In genomic region chr11:61153593-61154090, GRCh38 we compare ENCODE assay signal across 15 cellular contexts. TPM values are rescaled to one million over a fixed set of nuclear protein-coding genes. Genes with fewer than 3 reads are reported as not detected.
DNase-seq lines count a peak whose midpoint lies in the region; ATAC-seq and TF ChIP-seq lines count a peak whose summit lies in the region.
"Had no signal": no experiment of that assay in that cellular context is flagged by ENCODE, and none has a peak within 500 bp of the region (broad histone marks: within the 10 kb centered on the region; RNA-seq: fewer than 3 reads in every experiment).

No MANE protein-coding gene starts in this region.

- no peak overlapping the region for H3K4me3 ChIP-seq in fibroblast of lung (replicated peaks in 1 of 4; ENCODE audit: control extremely low read depth in 1 of 4, insufficient read depth in 1 of 4, low read depth in 3 of 4, low read length in 4 of 4)
- no peak overlapping the region for H3K4me3 ChIP-seq in neuronal stem cell (ENCODE audit: low read length in 2 of 2)
- no peak overlapping the region for H3K4me3 ChIP-seq in uterus

- H3K36me3 ChIP-seq in fibroblast of lung (ENCODE audit: control insufficient read depth, insufficient read depth, low read length) = no peaks in the 10 kb centered on the region
- H3K36me3 ChIP-seq in neuronal stem cell (replicated peaks in 1 of 2; ENCODE audit: control insufficient read depth in 2 of 2, insufficient read depth in 2 of 2, low read length in 2 of 2) = peaks cover 3 to 17% of the 10 kb centered on the region in 2 donors
- H3K36me3 ChIP-seq in uterus = no peaks in the 10 kb centered on the region

- H3K27me3 ChIP-seq in fibroblast of lung (ENCODE audit: control insufficient read depth, insufficient read depth, low read length) (no peaks in the 10 kb centered on the region), neuronal stem cell (ENCODE audit: control insufficient read depth in 3 of 3, insufficient read depth in 3 of 3, low read depth in 1 of 3, low read length in 3 of 3) (no peaks in the 10 kb centered on the region), uterus (no peaks in the 10 kb centered on the region)

- H3K4me3 Mint-ChIP-seq in activated CD8-positive, alpha-beta T cell treated with anti-CD3 and anti-CD28 coated beads for 36 hours = no peak overlapping the region
- no peak overlapping the region for H3K4me3 Mint-ChIP-seq in activated CD8-positive, alpha-beta T cell treated with anti-CD3 and anti-CD28 coated beads, Interleukin-2, amount 10 ng/mL, durations not matched to agents 7 days and 5 days
- H3K4me3 Mint-ChIP-seq: activated T-cell treated with anti-CD3 and anti-CD28 coated beads, Interleukin-2, amount 50 U/mL, for 24 hours; stimulated activated naive CD8-positive, alpha-beta T cell treated with anti-CD3 and anti-CD28 coated beads, Interleukin-15, Interleukin-2, amounts not matched to agents 100 ng/mL and 50 ng/mL, for 24 hours had no signal

- TF ChIP-seq CTCF in activated CD8-positive, alpha-beta T cell treated with anti-CD3 and anti-CD28 coated beads for 36 hours (IDR thresholded peaks at IDR 0.05) = no peak
- TF ChIP-seq CTCF in fibroblast of lung (conservative IDR thresholded peaks at IDR 0.05 in 1 of 2, IDR thresholded peaks at IDR 0.05 in 1 of 2; ENCODE audit: low read depth in 1 of 2, low read length in 2 of 2) = no peak
- TF ChIP-seq CTCF in uterus (IDR thresholded peaks at IDR 0.05) = no peak

- POLR2A ChIA-PET in activated CD8-positive, alpha-beta T cell treated with anti-CD3 and anti-CD28 coated beads for 36 hours (lab: Charles Lee) = interaction anchor here (0.7 to 1.1 kb wide), 2 partner anchors 10 to 25 kb away, joined by 3 read pairs; no protein-coding TSS in a partner anchor
- POLR2A ChIA-PET in activated CD8-positive, alpha-beta T cell treated with anti-CD3 and anti-CD28 coated beads, Interleukin-2, amount 10 ng/mL, durations not matched to agents 7 days and 5 days (lab: Charles Lee) = no interaction called here

- no peaks in the 10 kb centered on the region for H3K27me3 Mint-ChIP-seq in activated CD8-positive, alpha-beta T cell treated with anti-CD3 and anti-CD28 coated beads for 36 hours
- no peaks in the 10 kb centered on the region for H3K27me3 Mint-ChIP-seq in activated CD8-positive, alpha-beta T cell treated with anti-CD3 and anti-CD28 coated beads, Interleukin-2, amount 10 ng/mL, durations not matched to agents 7 days and 5 days (ENCODE audit: low read depth)
- H3K27me3 Mint-ChIP-seq: activated T-cell treated with anti-CD3 and anti-CD28 coated beads, Interleukin-2, amount 50 U/mL, for 24 hours; stimulated activated naive CD8-positive, alpha-beta T cell treated with anti-CD3 and anti-CD28 coated beads, Interleukin-15, Interleukin-2, amounts not matched to agents 100 ng/mL and 50 ng/mL, for 24 hours had no signal

- H3K4me1 ChIP-seq in fibroblast of lung (ENCODE audit: control insufficient read depth, extremely low read depth, insufficient read depth, low read length) (peaks cover 27% of the 10 kb centered on the region), neuronal stem cell (ENCODE audit: control insufficient read depth in 2 of 2, insufficient read depth in 1 of 2, low read depth in 1 of 2, low read length in 2 of 2) (peaks cover 17 to 36% of the 10 kb centered on the region in 2 donors), uterus (peaks cover 7 to 17% of the 10 kb centered on the region in 2 donors)

- H4K91ac ChIP-seq in neuronal stem cell (ENCODE audit: low read depth, low read length, poor library complexity) = no peak overlapping the region

- no CpG with 5 or more reads among the region's 2 CpGs for WGBS in neuronal stem cell (ENCODE audit: extremely low coverage in 2 of 2, insufficient read length in 2 of 2, insufficient replicate concordance in 1 of 2), 2 donors

- no peak overlapping the region for H3K14ac ChIP-seq in neuronal stem cell (ENCODE audit: low read length)

- no peak overlapping the region for H3K4ac ChIP-seq in neuronal stem cell (ENCODE audit: low read length)

- H3K9me3 ChIP-seq in fibroblast of lung (ENCODE audit: control insufficient read depth, insufficient read depth, low read depth, low read length) = no peaks in the 10 kb centered on the region
- peaks cover 0 to 31% of the 10 kb centered on the region in 2 donors for H3K9me3 ChIP-seq in neuronal stem cell (replicated peaks in 1 of 2; ENCODE audit: control insufficient read depth in 2 of 2, insufficient read depth in 1 of 2, low read depth in 1 of 2, low read length in 2 of 2)
- no peaks in the 10 kb centered on the region for H3K9me3 ChIP-seq in uterus

- no peak overlapping the region for H3K23ac ChIP-seq in neuronal stem cell (ENCODE audit: low read depth, low read length, poor library complexity)

- no peak overlapping the region for H3K18ac ChIP-seq in neuronal stem cell (ENCODE audit: low read length)

- no peak overlapping the region for H2AFZ ChIP-seq in fibroblast of lung (ENCODE audit: low read length)
- H2AFZ ChIP-seq in neuronal stem cell (ENCODE audit: low read length) = no peak overlapping the region

- peaks cover 12% of the 10 kb centered on the region for H3K4me1 Mint-ChIP-seq in activated CD8-positive, alpha-beta T cell treated with anti-CD3 and anti-CD28 coated beads for 36 hours (ENCODE audit: low read depth)
- H3K4me1 Mint-ChIP-seq in activated CD8-positive, alpha-beta T cell treated with anti-CD3 and anti-CD28 coated beads, Interleukin-2, amount 10 ng/mL, durations not matched to agents 7 days and 5 days (ENCODE audit: low read depth) = peaks cover 5% of the 10 kb centered on the region

- ATAC-seq in activated CD8-positive, alpha-beta T cell treated with anti-CD3 and anti-CD28 coated beads for 36 hours = peak; percentile 49
- ATAC-seq in activated CD8-positive, alpha-beta T cell treated with anti-CD3 and anti-CD28 coated beads, Interleukin-2, amount 10 ng/mL, durations not matched to agents 7 days and 5 days = no peak
- no peak for ATAC-seq in GM21515 (IDR thresholded peaks at IDR 0.05; ENCODE audit: unreplicated experiment)

- no peak overlapping the region for H4K8ac ChIP-seq in neuronal stem cell (ENCODE audit: low read depth, low read length)

- CTCF ChIA-PET in activated CD8-positive, alpha-beta T cell treated with anti-CD3 and anti-CD28 coated beads for 36 hours (lab: Charles Lee) = interaction anchor here (0.5 to 1.3 kb wide), 3 partner anchors 21 to 24 kb away, joined by 3 read pairs; no protein-coding TSS in a partner anchor
- CTCF ChIA-PET in activated CD8-positive, alpha-beta T cell treated with anti-CD3 and anti-CD28 coated beads, Interleukin-2, amount 10 ng/mL, durations not matched to agents 7 days and 5 days (lab: Charles Lee) = interaction anchor here (1.5 kb wide), 1 partner anchor 30 kb away, joined by 4 read pairs; no protein-coding TSS in a partner anchor

- no peak overlapping the region for H2BK12ac ChIP-seq in neuronal stem cell (ENCODE audit: low read length)

- no peak overlapping the region for H3K27ac Mint-ChIP-seq in activated CD8-positive, alpha-beta T cell treated with anti-CD3 and anti-CD28 coated beads for 36 hours
- no peak overlapping the region for H3K27ac Mint-ChIP-seq in activated CD8-positive, alpha-beta T cell treated with anti-CD3 and anti-CD28 coated beads, Interleukin-2, amount 10 ng/mL, durations not matched to agents 7 days and 5 days
- H3K27ac Mint-ChIP-seq: activated T-cell treated with anti-CD3 and anti-CD28 coated beads, Interleukin-2, amount 50 U/mL, for 24 hours had no signal

- H3K27ac ChIP-seq in fibroblast of lung (ENCODE audit: insufficient read depth, low read length) (peak overlapping the region; percentile 47), neuronal stem cell (replicated peaks; ENCODE audit: low read length) (peak overlapping the region; percentile 14), uterus (peak overlapping the region; percentile 74 to 89)
- H3K27ac ChIP-seq: 22Rv1 had no signal

- H2BK15ac ChIP-seq in neuronal stem cell (ENCODE audit: low read length) = no peak overlapping the region

- peaks cover 21% of the 10 kb centered on the region for H3K36me3 Mint-ChIP-seq in activated CD8-positive, alpha-beta T cell treated with anti-CD3 and anti-CD28 coated beads for 36 hours (ENCODE audit: low read depth)
- H3K36me3 Mint-ChIP-seq in activated CD8-positive, alpha-beta T cell treated with anti-CD3 and anti-CD28 coated beads, Interleukin-2, amount 10 ng/mL, durations not matched to agents 7 days and 5 days (ENCODE audit: low read depth) = peaks cover 18% of the 10 kb centered on the region

- DNase-seq in activated CD8-positive, alpha-beta T cell treated with anti-CD3 and anti-CD28 coated beads for 36 hours = no peak
- no peak for DNase-seq in activated CD8-positive, alpha-beta T cell treated with anti-CD3 and anti-CD28 coated beads, Interleukin-2, amount 10 ng/mL, durations not matched to agents 7 days and 5 days
- DNase-seq in fibroblast of lung (ENCODE audit: low read depth in 2 of 2) (peak in 1 of 2 donors; percentile 71), neuronal stem cell (ENCODE audit: low spot score) (no peak), uterus (no peak), NCI-H146 treated with DMSO at 0.1 percent for 48 hours (lab: John Stamatoyannopoulos, UW; ENCODE audit: unreplicated experiment) (no peak)
- DNase-seq in activated naive CD4-positive, alpha-beta T cell treated with anti-CD3 and anti-CD28 coated beads, Interleukin-2, amount 50 U/mL, for 16 hours = no peak
- DNase-seq: activated T-cell treated with anti-CD3 and anti-CD28 coated beads, Interleukin-2, amount 50 U/mL, for 24 hours; cortex of kidney; NCI-H2227 treated with DMSO at 0.1 percent for 48 hours had no signal

- no peak overlapping the region for H3K9ac ChIP-seq in fibroblast of lung (ENCODE audit: insufficient read depth, low read length)
- no peak overlapping the region for H3K9ac ChIP-seq in neuronal stem cell (ENCODE audit: low read depth, low read length, poor library complexity)

- no peak overlapping the region for H2AK5ac ChIP-seq in neuronal stem cell (ENCODE audit: low read depth, low read length)

- no peak overlapping the region for H2BK120ac ChIP-seq in neuronal stem cell (ENCODE audit: low read depth, low read length)

- H3K9me3 Mint-ChIP-seq in activated CD8-positive, alpha-beta T cell treated with anti-CD3 and anti-CD28 coated beads for 36 hours = peaks cover 20% of the 10 kb centered on the region
- peaks cover 13% of the 10 kb centered on the region for H3K9me3 Mint-ChIP-seq in activated CD8-positive, alpha-beta T cell treated with anti-CD3 and anti-CD28 coated beads, Interleukin-2, amount 10 ng/mL, durations not matched to agents 7 days and 5 days (ENCODE audit: insufficient read depth)

- H3K4me2 ChIP-seq in fibroblast of lung (ENCODE audit: extremely low read depth, insufficient read depth, low read length) (peak overlapping the region; percentile 74), neuronal stem cell (ENCODE audit: insufficient read depth, low read length, poor library complexity, severe bottlenecking) (no peak overlapping the region)

- no peak for TF ChIP-seq POLR2A in uterus (IDR thresholded peaks at IDR 0.05)

- H3K79me1 ChIP-seq in neuronal stem cell (ENCODE audit: low read depth, low read length) = peaks cover 7% of the 10 kb centered on the region

- no peaks in the 10 kb centered on the region for H4K20me1 ChIP-seq in fibroblast of lung (ENCODE audit: control insufficient read depth, extremely low read depth, insufficient read depth, low read length)

- peaks cover 54% of the 10 kb centered on the region for H3K79me2 ChIP-seq in fibroblast of lung (ENCODE audit: control insufficient read depth, insufficient read depth, low read length)

- no peak overlapping the region for H2BK5ac ChIP-seq in neuronal stem cell (ENCODE audit: low read length)

- intact Hi-C loops in activated CD8-positive, alpha-beta T cell treated with anti-CD3 and anti-CD28 coated beads for 36 hours (cut with micrococcal nuclease) = no loop called here
- intact Hi-C loops in uterus (cut with DNase I; ENCODE audit: low total_unique reads) = no loop called here

RNA-seq across cellular contexts. Expression of gene VPS37C, which starts 7.6 kb away (rescaled TPM):
- total RNA-seq in activated CD8-positive, alpha-beta T cell treated with anti-CD3 and anti-CD28 coated beads for 36 hours = 1 to 10 TPM; 6.6 to 7.2 TPM
- 1 to 10 TPM; 3.4 to 3.8 TPM for total RNA-seq in activated CD8-positive, alpha-beta T cell treated with anti-CD3 and anti-CD28 coated beads, Interleukin-2, amount 10 ng/mL, durations not matched to agents 7 days and 5 days
- 7.2 and 7.6 TPM in 2 replicates for total RNA-seq in fibroblast of lung
- polyA plus RNA-seq in fibroblast of lung = 9.9 and 10.7 TPM in 2 replicates
- polyA plus RNA-seq in fibroblast of lung (2012) = 13.0 and 13.1 TPM in 2 replicates
- 9.4 and 12.9 TPM in 2 replicates for polyA minus RNA-seq in fibroblast of lung (ENCODE audit: low replicate concordance)
- polyA plus RNA-seq in neuronal stem cell (2013, experiment 1 of 2) = 13.9 TPM
- 14.1 TPM for polyA plus RNA-seq in neuronal stem cell (2013, experiment 2 of 2)
- total RNA-seq in uterus = 10 to 100 TPM in 2 of 4 donors, 1 to 10 TPM in 1, under 1 TPM in 1; 0.26 to 26.3 (median 13.3) TPM

RNA-seq across cellular contexts. Expression of gene PGA3, which starts 49.7 kb away (rescaled TPM):
- total RNA-seq in activated CD8-positive, alpha-beta T cell treated with anti-CD3 and anti-CD28 coated beads for 36 hours = not detected
- not detected for total RNA-seq in activated CD8-positive, alpha-beta T cell treated with anti-CD3 and anti-CD28 coated beads, Interleukin-2, amount 10 ng/mL, durations not matched to agents 7 days and 5 days
- total RNA-seq in fibroblast of lung (4.3 TPM in 1 of 2 replicates, not detected in the other), uterus (1 to 10 TPM in 2 of 4 donors, under 1 TPM in 1, not detected in 1; 0.35 to 6.5 (median 4.4) TPM)
- 0.24 and 0.35 TPM in 2 replicates for polyA plus RNA-seq in fibroblast of lung
- polyA plus RNA-seq in fibroblast of lung (2012) = 0.19 and 0.20 TPM in 2 replicates
- polyA minus RNA-seq in fibroblast of lung (ENCODE audit: low replicate concordance) = 4.3 and 11.6 TPM in 2 replicates
- 0.14 TPM for polyA plus RNA-seq in neuronal stem cell (2013, experiment 1 of 2)
- polyA plus RNA-seq in neuronal stem cell (2013, experiment 2 of 2) = 0.14 TPM
- total RNA-seq: kidney epithelial cell; T-helper 2 cell treated with Interferon-gamma antibody and Interleukin-4, amounts not matched to agents 100 ng/mL and 5 ng/mL, for 36 hours had no signal

RNA-seq across cellular contexts. Expression of gene CD5, which starts 51.4 kb away (rescaled TPM):
- 100 to 1,000 TPM; 214 to 215 TPM for total RNA-seq in activated CD8-positive, alpha-beta T cell treated with anti-CD3 and anti-CD28 coated beads for 36 hours
- total RNA-seq in activated CD8-positive, alpha-beta T cell treated with anti-CD3 and anti-CD28 coated beads, Interleukin-2, amount 10 ng/mL, durations not matched to agents 7 days and 5 days = 100 to 1,000 TPM; 252 to 274 TPM
- total RNA-seq in fibroblast of lung = not detected in 2 replicates
- polyA plus RNA-seq in fibroblast of lung = not detected in 2 replicates
- polyA plus RNA-seq in fibroblast of lung (2012) = 0.03 TPM in 1 of 2 replicates, not detected in the other
- not detected in 2 replicates for polyA minus RNA-seq in fibroblast of lung (ENCODE audit: low replicate concordance)
- not detected for polyA plus RNA-seq in neuronal stem cell (2013, experiment 1 of 2)
- polyA plus RNA-seq in neuronal stem cell (2013, experiment 2 of 2) = not detected
- under 1 TPM in 3 of 4 donors, not detected in 1; under 0.01 to 0.14 (median 0.12) TPM for total RNA-seq in uterus
- total RNA-seq: kidney epithelial cell had no signal

Comparison
In these comparisons a context has a peak if more than half of its experiments do, and no peak if none do; other contexts are left out.
1. H3K27ac ChIP-seq: peak in every context shown above with its lines; median percentile 82 in uterus; 47 in fibroblast of lung; 14 in neuronal stem cell.
2. RNA of gene CD5, which starts 51.4 kb away (total RNA-seq): 252 to 274 TPM in activated CD8-positive, alpha-beta T cell treated with anti-CD3 and anti-CD28 coated beads, Interleukin-2, amount 10 ng/mL, durations not matched to agents 7 days and 5 days and 214 to 215 TPM in activated CD8-positive, alpha-beta T cell treated with anti-CD3 and anti-CD28 coated beads for 36 hours; under 0.01 to 0.14 TPM in uterus and not detected in fibroblast of lung; every median in the first group is over 100 times any median in the second.